11 cellular contexts compared by ENCODE assay signal in genomic region chr17:1997587-1998425, GRCh38. TPM values are rescaled to one million over a fixed set of nuclear protein-coding genes. Genes with fewer than 3 reads are reported as not detected.
DNase-seq lines count a peak whose midpoint lies in the region; ATAC-seq and TF ChIP-seq lines count a peak whose summit lies in the region.
"Had no signal": no experiment of that assay in that cellular context is flagged by ENCODE, and none has a peak within 500 bp of the region (broad histone marks: within the 10 kb centered on the region; RNA-seq: fewer than 3 reads in every experiment).

No MANE protein-coding gene starts in this region.

- H3K36me3 ChIP-seq in heart left ventricle (no peaks in the 10 kb centered on the region), aorta (ENCODE audit: control insufficient read depth in 1 of 2, insufficient read depth in 2 of 2, low read length in 1 of 2) (no peaks in the 10 kb centered on the region)

- peak overlapping the region; percentile 31 for H3K27ac Mint-ChIP-seq in mesothelial cell of epicardium
- H3K27ac Mint-ChIP-seq: stimulated activated naive CD8-positive, alpha-beta T cell treated with anti-CD3 and anti-CD28 coated beads, Interleukin-15, Interleukin-2, amounts not matched to agents 100 ng/mL and 50 ng/mL, for 24 hours had no signal

- H3K36me3 Mint-ChIP-seq in mesothelial cell of epicardium = no peaks in the 10 kb centered on the region

- H3K4me3 ChIP-seq in heart left ventricle (peak overlapping the region; percentile 10 to 62 (median 51)), aorta (ENCODE audit: low read length in 2 of 2) (peak overlapping the region; percentile 7 to 20)

- H3K27me3 Mint-ChIP-seq in mesothelial cell of epicardium (ENCODE audit: low read depth) = peaks cover 13% of the 10 kb centered on the region

- H3K9me3 ChIP-seq in heart left ventricle (no peaks in the 10 kb centered on the region), aorta (ENCODE audit: control insufficient read depth, low read length) (no peaks in the 10 kb centered on the region)

- peaks cover 0 to 22% (median 0%) of the 10 kb centered on the region in 9 donors for H3K27me3 ChIP-seq in heart left ventricle
- H3K27me3 ChIP-seq in aorta (ENCODE audit: control insufficient read depth in 1 of 2, insufficient read depth in 2 of 2, low read length in 1 of 2) = no peaks in the 10 kb centered on the region

- no peak for TF ChIP-seq POLR2A in heart left ventricle (IDR thresholded peaks at IDR 0.05)

- WGBS in heart left ventricle, 4 donors = 32 to 72% (median 52%) methylated on average over 10 to 65 of the region's 65 CpGs
- WGBS in aorta, 2 donors = 12 to 18% methylated on average over 44 to 65 of the region's 65 CpGs

- H3K27ac ChIP-seq in heart left ventricle (peak overlapping the region in 3 of 12 donors; percentile 38 to 85 (median 51)), aorta (ENCODE audit: low read depth in 1 of 2, low read length in 2 of 2) (no peak overlapping the region)

- in situ Hi-C loops in KBM-7 (cut with MboI; ENCODE audit: low pct_unique_long_range_greater_than_20kb, low sequenced_read_pairs) = no loop called here

- intact Hi-C loops in heart left ventricle (cut with DNase I) = loop anchor here in 1 of 10 donors (5.0 kb wide), 1 partner anchor 51 kb away; no protein-coding TSS in a partner anchor
- intact Hi-C loops in cardiac septum (cut with DNase I) = no loop called here
- intact Hi-C loops in aorta (cut with DNase I) = no loop called here

- no peak for DNase-seq in heart left ventricle
- DNase-seq in cardiac septum (ENCODE audit: low spot score) = no peak
- peak; percentile 87 for DNase-seq in ecto neural progenitor cell (ENCODE audit: low spot score)
- DNase-seq in mesothelial cell of epicardium (ENCODE audit: low spot score in 2 of 2, unreplicated experiment in 2 of 2) = no peak
- DNase-seq in aorta = peak; percentile 58 to 80
- no peak for DNase-seq in KBM-7
- DNase-seq in NCI-H526 treated with DMSO at 0.1 percent for 48 hours (lab: John Stamatoyannopoulos, UW) = no peak
- DNase-seq: activated gamma-delta T cell treated with Interleukin-2 at 50 U/mL for 16 hours had no signal

- H3K4me1 ChIP-seq in heart left ventricle = peaks cover 0 to 51% (median 24%) of the 10 kb centered on the region in 12 donors
- no peaks in the 10 kb centered on the region for H3K4me1 ChIP-seq in aorta (ENCODE audit: control insufficient read depth in 1 of 2, insufficient read depth in 2 of 2, low read length in 2 of 2)

- H3K4me1 Mint-ChIP-seq in mesothelial cell of epicardium = peaks cover 22% of the 10 kb centered on the region

- no peak for TF ChIP-seq CTCF in heart left ventricle (IDR thresholded peaks at IDR 0.05)
- no peak for TF ChIP-seq CTCF in mesothelial cell of epicardium (IDR thresholded peaks at IDR 0.05; ENCODE audit: unreplicated experiment)

- no peaks in the 10 kb centered on the region for H3K9me3 Mint-ChIP-seq in mesothelial cell of epicardium
- H3K9me3 Mint-ChIP-seq: stimulated activated naive CD8-positive, alpha-beta T cell treated with anti-CD3 and anti-CD28 coated beads, Interleukin-15, Interleukin-2, amounts not matched to agents 100 ng/mL and 50 ng/mL, for 24 hours had no signal

- H3K4me3 Mint-ChIP-seq in mesothelial cell of epicardium = peak overlapping the region; percentile 13
- H3K4me3 Mint-ChIP-seq: stimulated activated naive CD8-positive, alpha-beta T cell treated with anti-CD3 and anti-CD28 coated beads, Interleukin-15, Interleukin-2, amounts not matched to agents 100 ng/mL and 50 ng/mL, for 24 hours had no signal

- ATAC-seq in heart left ventricle (no peak), aorta (ENCODE audit: low FRiP score) (no peak), GM21619 (IDR thresholded peaks at IDR 0.05; ENCODE audit: unreplicated experiment) (no peak)

RNA-seq across cellular contexts. Expression of gene RTN4RL1, which starts 27.3 kb away (rescaled TPM):
- total RNA-seq in heart left ventricle (1 to 10 TPM; 1.7 to 4.2 (median 2.7) TPM), cardiac septum (0.32 TPM), mesothelial cell of epicardium (0.20 to 0.23 TPM (median 0.22 TPM) in 3 replicates), aorta (1 to 10 TPM; 2.6 to 5.2 TPM)
- polyA plus RNA-seq in heart left ventricle (1 to 10 TPM; 2.2 to 4.9 TPM), aorta (1 to 10 TPM in 1 of 2 donors, under 1 TPM in 1; 0.25 to 1.8 TPM)
- total RNA-seq: OCI-LY7 had no signal

RNA-seq across cellular contexts. Expression of gene DPH1, which starts 32.1 kb away (rescaled TPM):
- total RNA-seq in heart left ventricle (10 to 100 TPM; 14.0 to 38.1 (median 27.6) TPM), cardiac septum (28.8 TPM), mesothelial cell of epicardium (63.8 to 74.5 TPM (median 71.2 TPM) in 3 replicates), aorta (10 to 100 TPM; 26.1 to 38.8 TPM)
- polyA plus RNA-seq in heart left ventricle (10 to 100 TPM; 18.8 to 23.4 TPM), aorta (10 to 100 TPM in 1 of 2 donors, 1 to 10 TPM in 1; 6.3 to 62.9 TPM)

RNA-seq across cellular contexts. Expression of gene OVCA2, which starts 44.0 kb away (rescaled TPM):
- total RNA-seq in heart left ventricle (10 to 100 TPM; 16.0 to 30.2 (median 20.0) TPM), cardiac septum (19.8 TPM), mesothelial cell of epicardium (17.3 to 24.8 TPM (median 24.5 TPM) in 3 replicates), aorta (10 to 100 TPM; 14.2 to 19.8 TPM)
- polyA plus RNA-seq in heart left ventricle (10 to 100 TPM; 26.6 to 52.4 TPM), aorta (10 to 100 TPM; 20.3 to 54.0 TPM)

RNA-seq across cellular contexts. Expression of gene HIC1, which starts 57.1 kb away (rescaled TPM):
- 10 to 100 TPM in 7 of 9 donors, 1 to 10 TPM in 2; 8.9 to 29.6 (median 16.7) TPM for total RNA-seq in heart left ventricle
- polyA plus RNA-seq in heart left ventricle = 10 to 100 TPM in 1 of 2 donors, 1 to 10 TPM in 1; 8.3 to 11.7 TPM
- 15.0 TPM for total RNA-seq in cardiac septum
- 97.9 to 99.3 TPM (median 98.9 TPM) in 3 replicates for total RNA-seq in mesothelial cell of epicardium
- 10 to 100 TPM; 27.2 to 69.2 TPM for total RNA-seq in aorta
- polyA plus RNA-seq in aorta = 1 to 10 TPM; 1.1 to 2.1 TPM

Comparison
In these comparisons a context has a peak if more than half of its experiments do, and no peak if none do; other contexts are left out.
1. DNase-seq: peak in ecto neural progenitor cell (single experiment) and aorta (2 of 2); none in heart left ventricle (0 of 5), cardiac septum (single experiment), mesothelial cell of epicardium (0 of 2), KBM-7 (single experiment) and NCI-H526 treated with DMSO at 0.1 percent for 48 hours (single experiment).